ENCODE assay signal across 23 cellular contexts in the genomic region with DNA sequence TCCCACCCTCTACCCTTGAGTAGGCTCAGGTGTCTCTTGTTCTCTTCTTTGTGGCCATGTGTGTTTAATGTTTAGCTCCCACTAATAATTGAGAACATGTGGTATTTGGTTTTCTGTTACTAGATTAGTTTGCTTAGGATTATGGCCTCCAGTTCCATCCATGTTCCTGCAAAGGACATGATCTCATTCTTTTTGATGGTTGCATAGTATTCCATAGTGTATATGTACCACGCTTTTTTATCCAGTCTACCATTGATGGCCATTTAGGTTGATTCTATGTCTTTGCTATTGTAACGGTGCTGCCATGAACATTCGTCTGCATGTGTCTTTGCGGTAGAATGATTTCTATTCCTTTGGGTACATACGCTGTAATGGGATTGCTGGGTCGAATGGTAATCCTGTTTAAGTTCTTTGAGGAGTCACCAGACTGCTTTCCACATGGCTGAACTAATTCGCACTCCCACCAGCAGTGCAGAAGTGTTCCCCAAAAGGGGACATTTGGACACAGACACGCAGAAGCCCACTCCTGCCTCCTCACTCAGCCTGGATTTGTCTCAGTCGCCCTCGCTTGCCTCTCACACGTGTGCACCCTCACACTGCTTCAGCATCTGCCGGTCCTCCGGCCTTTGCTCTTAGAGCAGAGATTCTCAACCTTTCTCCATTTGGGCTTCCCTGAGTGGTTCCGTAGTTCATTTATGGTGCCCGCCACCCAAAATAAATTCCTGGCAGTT. TPM values are rescaled to one million over a fixed set of nuclear protein-coding genes. Genes with fewer than 3 reads are reported as not detected.
DNase-seq lines count a peak whose midpoint lies in the region; ATAC-seq and TF ChIP-seq lines count a peak whose summit lies in the region.
"Had no signal": no experiment of that assay in that cellular context is flagged by ENCODE, and none has a peak within 500 bp of the region (broad histone marks: within the 10 kb centered on the region; RNA-seq: fewer than 3 reads in every experiment).

No MANE protein-coding gene starts in this region.

- H3K36me3 Mint-ChIP-seq in effector memory CD8-positive, alpha-beta T cell (ENCODE audit: insufficient read depth) = peaks cover 48% of the 10 kb centered on the region
- H3K36me3 Mint-ChIP-seq in type B pancreatic cell = no peaks in the 10 kb centered on the region
- H3K36me3 Mint-ChIP-seq: neural progenitor cell had no signal

- H3K27ac Mint-ChIP-seq in effector memory CD8-positive, alpha-beta T cell = peak overlapping the region; percentile 32 to 64
- H3K27ac Mint-ChIP-seq in type B pancreatic cell = no peak overlapping the region
- H3K27ac Mint-ChIP-seq: GM23338, neural progenitor cell had no signal

- ATAC-seq in left cardiac atrium (no peak), left ventricle myocardium superior (no peak), GM18511 (IDR thresholded peaks at IDR 0.05; ENCODE audit: unreplicated experiment) (no peak)
- no peak for ATAC-seq in effector memory CD8-positive, alpha-beta T cell (replicated peaks)
- ATAC-seq: GM23338, heart right ventricle had no signal

- POLR2A ChIA-PET in HEK293 (lab: Yijun Ruan, JAX) = no interaction called here

- no peaks in the 10 kb centered on the region for H3K36me3 ChIP-seq in HEK293 (ENCODE audit: control insufficient read depth in 2 of 2, insufficient read depth in 1 of 2, low read length in 2 of 2)
- H3K36me3 ChIP-seq: left ventricle myocardium inferior, neural progenitor cell, prostate gland had no signal

- H3K27me3 Mint-ChIP-seq in effector memory CD8-positive, alpha-beta T cell = no peaks in the 10 kb centered on the region
- H3K27me3 Mint-ChIP-seq in type B pancreatic cell = peaks cover 9% of the 10 kb centered on the region

- no peaks in the 10 kb centered on the region for H3K4me1 ChIP-seq in HEK293 (ENCODE audit: control insufficient read depth, insufficient read depth, low read length)
- H3K4me1 ChIP-seq: prostate gland had no signal

- H3K4me1 Mint-ChIP-seq in effector memory CD8-positive, alpha-beta T cell (ENCODE audit: low read depth in 2 of 2) = peaks cover 64 to 71% of the 10 kb centered on the region in 2 donors
- H3K4me1 Mint-ChIP-seq in type B pancreatic cell (ENCODE audit: unreplicated experiment) = peaks cover 6% of the 10 kb centered on the region
- H3K4me1 Mint-ChIP-seq: neural progenitor cell had no signal

- CTCF ChIA-PET in HEK293 (lab: Yijun Ruan, JAX) = interaction anchor here (1.1 kb wide), 1 partner anchor 451 kb away, joined by 4 read pairs; no protein-coding TSS in a partner anchor

- H3K4me3 Mint-ChIP-seq in effector memory CD8-positive, alpha-beta T cell = no peak overlapping the region
- no peak overlapping the region for H3K4me3 Mint-ChIP-seq in type B pancreatic cell
- H3K4me3 Mint-ChIP-seq: GM23338, neural progenitor cell had no signal

- TF ChIP-seq CTCF in HEK293 (tag by site-specific recombination; IDR thresholded peaks at IDR 0.05) (no peak), type B pancreatic cell (conservative IDR thresholded peaks at IDR 0.05) (no peak)

- DNase-seq in left cardiac atrium (peak; percentile 9), left ventricle myocardium superior (no peak), type B pancreatic cell (ENCODE audit: extremely low spot score, unreplicated experiment) (peak; percentile 45), cortex of kidney (lab: John Stamatoyannopoulos, UW) (no peak), NCI-H446 (lab: John Stamatoyannopoulos, UW) (no peak)
- no peak for DNase-seq in effector memory CD8-positive, alpha-beta T cell
- DNase-seq: activated effector memory CD4-positive, alpha-beta T cell treated with Interleukin-2 at 50 U/mL for 16 hours; anterior cingulate cortex; DMS79; dorsolateral prefrontal cortex; heart right ventricle; Karpas-422; left ventricle myocardium inferior; NCI-H1092 treated with DMSO at 0.1 percent for 48 hours; NCI-H2081; SIG-M5 had no signal

- H3K9me3 ChIP-seq in HEK293 (ENCODE audit: control insufficient read depth, insufficient read depth, low read depth, low read length) = no peaks in the 10 kb centered on the region
- H3K9me3 ChIP-seq: heart right ventricle, left ventricle myocardium inferior, prostate gland had no signal

- no peak overlapping the region for H3K4me3 ChIP-seq in HEK293 (ENCODE audit: low read depth, low read length)
- H3K4me3 ChIP-seq: dorsolateral prefrontal cortex, GM23338, heart right ventricle, left ventricle myocardium inferior, neural progenitor cell, prostate gland had no signal

- intact Hi-C loops in left cardiac atrium (cut with DNase I) (loop anchor here in 1 of 2 donors (10.0 kb wide), 1 partner anchor 59 kb away; the partner anchor contains the start of gene MX1), left ventricle myocardium superior (cut with micrococcal nuclease) (no loop called here)

- H3K27ac ChIP-seq in HEK293 (ENCODE audit: extremely low read depth, low read depth, low read length) = no peak overlapping the region
- H3K27ac ChIP-seq: dorsolateral prefrontal cortex, left ventricle myocardium inferior, neural progenitor cell, prostate gland had no signal

- no peaks in the 10 kb centered on the region for H3K9me3 Mint-ChIP-seq in effector memory CD8-positive, alpha-beta T cell
- no peaks in the 10 kb centered on the region for H3K9me3 Mint-ChIP-seq in type B pancreatic cell
- H3K9me3 Mint-ChIP-seq: GM23338, neural progenitor cell had no signal

TF ChIP-seq in HEK293, 187 proteins besides CTCF, POLR2A, EP300 and RAD21:
- TF ChIP-seq ZNF146 (tag by site-specific recombination; IDR thresholded peaks at IDR 0.05) = peak; percentile 98
- TF ChIP-seq, protein P1, sequence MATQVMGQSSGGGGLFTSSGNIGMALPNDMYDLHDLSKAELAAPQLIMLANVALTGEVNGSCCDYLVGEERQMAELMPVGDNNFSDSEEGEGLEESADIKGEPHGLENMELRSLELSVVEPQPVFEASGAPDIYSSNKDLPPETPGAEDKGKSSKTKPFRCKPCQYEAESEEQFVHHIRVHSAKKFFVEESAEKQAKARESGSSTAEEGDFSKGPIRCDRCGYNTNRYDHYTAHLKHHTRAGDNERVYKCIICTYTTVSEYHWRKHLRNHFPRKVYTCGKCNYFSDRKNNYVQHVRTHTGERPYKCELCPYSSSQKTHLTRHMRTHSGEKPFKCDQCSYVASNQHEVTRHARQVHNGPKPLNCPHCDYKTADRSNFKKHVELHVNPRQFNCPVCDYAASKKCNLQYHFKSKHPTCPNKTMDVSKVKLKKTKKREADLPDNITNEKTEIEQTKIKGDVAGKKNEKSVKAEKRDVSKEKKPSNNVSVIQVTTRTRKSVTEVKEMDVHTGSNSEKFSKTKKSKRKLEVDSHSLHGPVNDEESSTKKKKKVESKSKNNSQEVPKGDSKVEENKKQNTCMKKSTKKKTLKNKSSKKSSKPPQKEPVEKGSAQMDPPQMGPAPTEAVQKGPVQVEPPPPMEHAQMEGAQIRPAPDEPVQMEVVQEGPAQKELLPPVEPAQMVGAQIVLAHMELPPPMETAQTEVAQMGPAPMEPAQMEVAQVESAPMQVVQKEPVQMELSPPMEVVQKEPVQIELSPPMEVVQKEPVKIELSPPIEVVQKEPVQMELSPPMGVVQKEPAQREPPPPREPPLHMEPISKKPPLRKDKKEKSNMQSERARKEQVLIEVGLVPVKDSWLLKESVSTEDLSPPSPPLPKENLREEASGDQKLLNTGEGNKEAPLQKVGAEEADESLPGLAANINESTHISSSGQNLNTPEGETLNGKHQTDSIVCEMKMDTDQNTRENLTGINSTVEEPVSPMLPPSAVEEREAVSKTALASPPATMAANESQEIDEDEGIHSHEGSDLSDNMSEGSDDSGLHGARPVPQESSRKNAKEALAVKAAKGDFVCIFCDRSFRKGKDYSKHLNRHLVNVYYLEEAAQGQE (tag by site-specific recombination; IDR thresholded peaks at IDR 0.05) = no peak

RNA-seq across cellular contexts. Expression of gene MX2, which starts 3.7 kb away (rescaled TPM):
- total RNA-seq in left cardiac atrium (10 to 100 TPM in 1 of 2 donors, 1 to 10 TPM in 1; 7.7 to 14.7 TPM), left ventricle myocardium superior (7.1 TPM), type B pancreatic cell (ENCODE audit: low replicate concordance) (0.92 and 2.0 TPM in 2 replicates)

RNA-seq across cellular contexts. Expression of gene FAM3B, which starts 48.9 kb away (rescaled TPM):
- total RNA-seq in left cardiac atrium (under 1 TPM in 1 of 2 donors, not detected in 1; 0.63 TPM), left ventricle myocardium superior (not detected), type B pancreatic cell (ENCODE audit: low replicate concordance) (4.7 and 10.3 TPM in 2 replicates)
- total RNA-seq: cardiac septum, fibroblast of villous mesenchyme, left ventricle myocardium inferior had no signal

Comparison
In these comparisons a context has a peak if more than half of its experiments do, and no peak if none do; other contexts are left out.
1. DNase-seq: peak in left cardiac atrium (single experiment) and type B pancreatic cell (single experiment); none in left ventricle myocardium superior (single experiment), effector memory CD8-positive, alpha-beta T cell (0 of 3), cortex of kidney (single experiment) and NCI-H446 (0 of 2).